In the genomic region with DNA sequence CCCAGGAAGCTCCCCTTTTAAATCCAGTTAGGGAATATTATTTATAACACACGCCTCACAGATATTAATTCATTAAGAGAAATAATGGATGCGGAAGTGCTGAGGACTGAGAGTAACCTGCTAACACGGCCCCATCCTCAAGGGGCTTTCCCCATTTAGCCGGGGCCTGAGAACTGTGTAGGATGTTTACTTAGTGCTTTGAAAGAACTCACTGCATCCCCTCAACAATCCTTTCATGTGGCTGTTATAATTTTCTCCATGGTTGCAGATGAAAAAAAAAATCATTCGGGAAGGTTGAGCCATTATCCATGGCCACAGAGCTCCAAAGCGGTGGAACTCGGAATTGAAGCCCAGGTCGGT, we compare ENCODE assay signal across 19 cellular contexts.
DNase-seq lines count a peak whose midpoint lies in the region; ATAC-seq and TF ChIP-seq lines count a peak whose summit lies in the region.
"Had no signal": no experiment of that assay in that cellular context is flagged by ENCODE, and none has a peak within 500 bp of the region (broad histone marks: within the 10 kb centered on the region; RNA-seq: fewer than 3 reads in every experiment).

No MANE protein-coding gene starts in this region.

- H4K8ac ChIP-seq in neuronal stem cell (ENCODE audit: low read depth, low read length): no peak overlapping the region

- no peak overlapping the region for H2BK120ac ChIP-seq in neuronal stem cell (ENCODE audit: low read depth, low read length)

- H3K18ac ChIP-seq in neuronal stem cell (ENCODE audit: low read length): peak overlapping the region; percentile 38

- H2BK12ac ChIP-seq in neuronal stem cell (ENCODE audit: low read length): no peak overlapping the region

- H2BK5ac ChIP-seq in neuronal stem cell (ENCODE audit: low read length): no peak overlapping the region

- TF ChIP-seq POLR2A in body of pancreas (IDR thresholded peaks at IDR 0.05) (no peak), suprapubic skin (IDR thresholded peaks at IDR 0.05) (no peak)

- intact Hi-C loops in CD4-positive, alpha-beta T cell (cut with DNase I, micrococcal nuclease): loop anchor here in 1 of 2 experiments (10.0 kb wide), 1 partner anchor 587 kb away; no protein-coding TSS in a partner anchor
- intact Hi-C loops in body of pancreas (cut with DNase I): no loop called here

- no peak for TF ChIP-seq CTCF in CD4-positive, alpha-beta T cell (IDR thresholded peaks at IDR 0.05)
- TF ChIP-seq CTCF in coronary artery (IDR thresholded peaks at IDR 0.05) (no peak), body of pancreas (IDR thresholded peaks at IDR 0.05) (no peak), suprapubic skin (IDR thresholded peaks at IDR 0.05) (no peak)

- no peak for DNase-seq in CD4-positive, alpha-beta T cell
- no peak for DNase-seq in coronary artery (ENCODE audit: low spot score)
- DNase-seq in neuronal stem cell (ENCODE audit: low spot score): no peak
- DNase-seq in body of pancreas: no peak
- no peak for DNase-seq in mucosa of gallbladder (ENCODE audit: low spot score)
- DNase-seq in suprapubic skin (ENCODE audit: low spot score in 2 of 2): no peak
- no peak for DNase-seq in stimulated activated CD4-positive, alpha-beta T cell treated with anti-CD3 and anti-CD28 coated beads, Interleukin-4, amount 100 ng/mL, for 24 hours
- DNase-seq: activated CD4-positive, CD25-positive, alpha-beta regulatory T cell; activated naive CD4-positive, alpha-beta T cell treated with Interleukin-2 at 50 U/mL for 16 hours; DMS153; effector memory CD4-positive, alpha-beta T cell; NCI-H1436; NCI-H446; stimulated activated CD4-positive, alpha-beta T cell treated with anti-CD3 and anti-CD28 coated beads, Interleukin-1b, Interleukin-23, amount 100 ng/mL, for 48 hours; thyroid gland had no signal

- TF ChIP-seq EP300 in suprapubic skin (IDR thresholded peaks at IDR 0.05): no peak

- H3K27ac ChIP-seq in CD4-positive, alpha-beta T cell (ENCODE audit: low read depth, low read length): no peak overlapping the region
- no peak overlapping the region for H3K27ac ChIP-seq in HUES48 (ENCODE audit: low read depth, low read length)
- no peak overlapping the region for H3K27ac ChIP-seq in coronary artery
- H3K27ac ChIP-seq in neuronal stem cell (replicated peaks; ENCODE audit: low read length): no peak overlapping the region
- H3K27ac ChIP-seq in body of pancreas: no peak overlapping the region
- no peak overlapping the region for H3K27ac ChIP-seq in suprapubic skin
- H3K27ac ChIP-seq: cardiac muscle cell, thyroid gland had no signal

- H3K27me3 Mint-ChIP-seq in CD4-positive, alpha-beta T cell: peaks cover 63% of the 10 kb centered on the region

- peak overlapping the region; percentile 45 for H3K4me3 Mint-ChIP-seq in CD4-positive, alpha-beta T cell

- H3K27ac Mint-ChIP-seq in CD4-positive, alpha-beta T cell: no peak overlapping the region

- POLR2A ChIA-PET in CD4-positive, alpha-beta T cell (lab: Charles Lee): interaction anchor here (0.7 to 1.2 kb wide), 2 partner anchors 100 to 201 kb away, joined by 4 read pairs; no protein-coding TSS in a partner anchor

- no peaks in the 10 kb centered on the region for H3K36me3 Mint-ChIP-seq in CD4-positive, alpha-beta T cell (ENCODE audit: low read depth)

- H3K4me2 ChIP-seq in neuronal stem cell (ENCODE audit: insufficient read depth, low read length, poor library complexity, severe bottlenecking): no peak overlapping the region

- no peaks in the 10 kb centered on the region for H3K9me3 ChIP-seq in CD4-positive, alpha-beta T cell (ENCODE audit: control insufficient read depth, low read length)
- H3K9me3 ChIP-seq in HUES48 (ENCODE audit: control insufficient read depth, insufficient read depth, low read length) (no peaks in the 10 kb centered on the region), neuronal stem cell (replicated peaks in 1 of 2; ENCODE audit: control insufficient read depth in 2 of 2, insufficient read depth in 1 of 2, low read depth in 1 of 2, low read length in 2 of 2) (peaks cover 0 to 11% of the 10 kb centered on the region in 2 donors), body of pancreas (no peaks in the 10 kb centered on the region), suprapubic skin (no peaks in the 10 kb centered on the region)
- H3K9me3 ChIP-seq: thyroid gland had no signal

- no CpG with 5 or more reads among the region's 8 CpGs for WGBS in neuronal stem cell (ENCODE audit: extremely low coverage in 2 of 2, insufficient read length in 2 of 2, insufficient replicate concordance in 1 of 2), 2 donors
- WGBS in body of pancreas, 2 donors: 56 to 66% methylated on average over 8 of the region's 8 CpGs
- WGBS in suprapubic skin: 85% methylated on average over 8 of the region's 8 CpGs

- H3K36me3 ChIP-seq in HUES48 (ENCODE audit: control insufficient read depth, insufficient read depth, low read length) (no peaks in the 10 kb centered on the region), neuronal stem cell (replicated peaks in 1 of 2; ENCODE audit: control insufficient read depth in 2 of 2, insufficient read depth in 2 of 2, low read length in 2 of 2) (no peaks in the 10 kb centered on the region), body of pancreas (replicated peaks in 1 of 2; ENCODE audit: insufficient read depth in 1 of 2, low read depth in 2 of 2) (no peaks in the 10 kb centered on the region), suprapubic skin (no peaks in the 10 kb centered on the region)
- H3K36me3 ChIP-seq: cardiac muscle cell, thyroid gland had no signal

- peak overlapping the region; percentile 40; the same call in 1 of the 2 replicates for H3K4me3 ChIP-seq in HUES48 (ENCODE audit: low read depth, low read length)
- H3K4me3 ChIP-seq in coronary artery: peak overlapping the region; percentile 46
- H3K4me3 ChIP-seq in neuronal stem cell (ENCODE audit: low read length in 2 of 2): no peak overlapping the region
- H3K4me3 ChIP-seq in body of pancreas: no peak overlapping the region
- no peak overlapping the region for H3K4me3 ChIP-seq in suprapubic skin
- H3K4me3 ChIP-seq: cardiac muscle cell had no signal

- H3K23ac ChIP-seq in neuronal stem cell (ENCODE audit: low read depth, low read length, poor library complexity): peak overlapping the region; percentile 90

- H2BK15ac ChIP-seq in neuronal stem cell (ENCODE audit: low read length): peak overlapping the region; percentile 27

- peaks cover 16% of the 10 kb centered on the region for H3K4me1 Mint-ChIP-seq in CD4-positive, alpha-beta T cell (ENCODE audit: low read depth)

- H3K4me1 ChIP-seq in HUES48 (ENCODE audit: control insufficient read depth, insufficient read depth, low read length) (peaks cover 36% of the 10 kb centered on the region), neuronal stem cell (ENCODE audit: control insufficient read depth in 2 of 2, insufficient read depth in 1 of 2, low read depth in 1 of 2, low read length in 2 of 2) (peaks cover 0 to 2% of the 10 kb centered on the region in 2 donors), body of pancreas (peaks cover 10% of the 10 kb centered on the region), suprapubic skin (peaks cover 10% of the 10 kb centered on the region)

- no peaks in the 10 kb centered on the region for H3K79me1 ChIP-seq in neuronal stem cell (ENCODE audit: low read depth, low read length)

- H3K14ac ChIP-seq in neuronal stem cell (ENCODE audit: low read length): no peak overlapping the region

- H3K9me3 Mint-ChIP-seq in CD4-positive, alpha-beta T cell: no peaks in the 10 kb centered on the region

- CTCF ChIA-PET in CD4-positive, alpha-beta T cell (lab: Charles Lee): no interaction called here

- H2AK5ac ChIP-seq in neuronal stem cell (ENCODE audit: low read depth, low read length): no peak overlapping the region

- H3K9ac ChIP-seq in HUES48 (ENCODE audit: low read depth, low read length): no peak overlapping the region
- H3K9ac ChIP-seq in neuronal stem cell (ENCODE audit: low read depth, low read length, poor library complexity): no peak overlapping the region

- peaks cover 35% of the 10 kb centered on the region for H3K27me3 ChIP-seq in CD4-positive, alpha-beta T cell (ENCODE audit: control insufficient read depth, insufficient read depth, low read length)
- H3K27me3 ChIP-seq in HUES48 (ENCODE audit: control insufficient read depth, insufficient read depth, low read length) (peaks cover 16% of the 10 kb centered on the region), neuronal stem cell (ENCODE audit: control insufficient read depth in 3 of 3, insufficient read depth in 3 of 3, low read depth in 1 of 3, low read length in 3 of 3) (peaks cover 0 to 22% (median 17%) of the 10 kb centered on the region in 3 experiments), body of pancreas (peaks cover 0 to 14% of the 10 kb centered on the region in 2 donors), suprapubic skin (peaks cover 57% of the 10 kb centered on the region)
- H3K27me3 ChIP-seq: thyroid gland had no signal

- no peak overlapping the region for H3K4ac ChIP-seq in neuronal stem cell (ENCODE audit: low read length)

- H4K91ac ChIP-seq in neuronal stem cell (ENCODE audit: low read depth, low read length, poor library complexity): no peak overlapping the region

- no peak overlapping the region for H2AFZ ChIP-seq in neuronal stem cell (ENCODE audit: low read length)

- ATAC-seq in CD4-positive, alpha-beta T cell (ENCODE audit: poor library complexity): no peak
- ATAC-seq in body of pancreas: no peak
- ATAC-seq: HCT116, Right ventricle myocardium inferior had no signal

Comparison
In these comparisons a context has a peak if more than half of its experiments do, and no peak if none do; other contexts are left out.
1. H3K4me3 ChIP-seq: peak in HUES48 (single experiment) and coronary artery (single experiment); none in neuronal stem cell (0 of 2), body of pancreas (0 of 2) and suprapubic skin (single experiment).